In genomic region chr15:56199038-56199437, GRCh38 we compare ENCODE assay signal across 19 cellular contexts. TPM values are rescaled to one million over a fixed set of nuclear protein-coding genes. Genes with fewer than 3 reads are reported as not detected.
A peak's percentile ranks its signal among the peaks of the same experiment; 100 is the strongest.
DNase-seq lines count a peak whose midpoint lies in the region; ATAC-seq, FAIRE-seq and TF ChIP-seq lines count a peak whose summit lies in the region.
"Had no signal": no experiment of that assay in that cellular context is flagged by ENCODE, and none has a peak within 500 bp of the region (broad histone marks: within the 10 kb centered on the region; RNA-seq: fewer than 3 reads in every experiment).

No MANE protein-coding gene starts in this region.

- H3K4me1 ChIP-seq in GM12878 (ENCODE audit: control insufficient read depth, insufficient read depth, low read length) (peaks cover 5% of the 10 kb centered on the region; the same call in 1 of the 2 replicates), heart left ventricle (peaks cover 0 to 27% (median 0%) of the 10 kb centered on the region in 12 donors)

- in situ Hi-C loops in GM12878 (cut with MboI), result no loop called here

- BruUV-seq in GM12878 (replicated peaks; lab: Mats Ljungman, UMichigan), result no TSS peak

- POLR2A ChIA-PET in GM12878 (lab: Charles Lee), result no interaction called here

- H3K4me2 ChIP-seq in GM12878 (ENCODE audit: control insufficient read depth, insufficient read depth), result peak overlapping the region; percentile 12; the same call in 1 of the 2 replicates

- TF ChIP-seq POLR2A in GM12878 (IDR thresholded peaks at IDR 0.05; ENCODE audit: low read depth, low read length) (no peak), heart left ventricle (IDR thresholded peaks at IDR 0.05) (no peak)

- H3K9me3 ChIP-seq in GM12878 (replicated peaks; ENCODE audit: control insufficient read depth, insufficient read depth, low read length) (no peaks in the 10 kb centered on the region; the same call in 2 of the 3 replicates), heart left ventricle (no peaks in the 10 kb centered on the region)
- H3K9me3 ChIP-seq: esophagus squamous epithelium, ovary had no signal

- DNase-seq in GM12878 (ENCODE audit: low read depth, low spot score), result no peak
- DNase-seq in superior temporal gyrus (ENCODE audit: extremely low spot score), result no peak
- no peak for DNase-seq in heart left ventricle
- DNase-seq: activated CD4-positive, alpha-beta T cell treated with anti-CD3 and anti-CD28 coated beads, Interleukin-2, amount 50 U/mL, for 1 hour; activated T-cell treated with anti-CD3 and anti-CD28 coated beads, Interleukin-2, amount 50 U/mL, for 4 hours; esophagus squamous epithelium; glutamatergic neuron; immature natural killer cell; MM.1S; naive B cell; NCI-H187 treated with DMSO at 0.1 percent for 48 hours; NCI-H446 treated with DMSO at 0.1 percent for 48 hours; ovary; stimulated activated CD4-positive, alpha-beta T cell treated with anti-CD3 and anti-CD28 coated beads, Interleukin-2, amount 100 ng/mL, for 24 hours had no signal

- H2AFZ ChIP-seq in GM12878 (ENCODE audit: control insufficient read depth, low read depth, low read length), result no peak overlapping the region

- H3K4me3 ChIP-seq in GM12878 (no peak overlapping the region), heart left ventricle (no peak overlapping the region)
- H3K4me3 ChIP-seq: esophagus squamous epithelium, ovary had no signal

- TF ChIP-seq CTCF in GM12878 (IDR thresholded peaks at IDR 0.05 in 2 of 3, conservative IDR thresholded peaks at IDR 0.05 in 1 of 3; ENCODE audit: control insufficient read depth in 2 of 3, extremely low read depth in 1 of 3, insufficient read depth in 1 of 3, low read depth in 3 of 3, low read length in 3 of 3) (no peak), heart left ventricle (IDR thresholded peaks at IDR 0.05) (no peak)

- peaks cover 62% of the 10 kb centered on the region for H3K79me2 ChIP-seq in GM12878 (ENCODE audit: control insufficient read depth, insufficient read depth, low read length)

- H3K9ac ChIP-seq in GM12878 (ENCODE audit: control insufficient read depth, insufficient read depth, low read length), result no peak overlapping the region

- ATAC-seq in GM18517 (IDR thresholded peaks at IDR 0.05; ENCODE audit: unreplicated experiment) (peak; percentile 53), GM19395 (IDR thresholded peaks at IDR 0.05; ENCODE audit: unreplicated experiment) (peak; percentile 81), HG02870 (IDR thresholded peaks at IDR 0.05; ENCODE audit: unreplicated experiment) (peak; percentile 88), GM12878 (peak; percentile 84), GM18502 (IDR thresholded peaks at IDR 0.05; ENCODE audit: poor library complexity, unreplicated experiment) (no peak), heart left ventricle (no peak)
- ATAC-seq: HepG2 had no signal

- H3K27me3 ChIP-seq in GM12878 (replicated peaks in 1 of 2; ENCODE audit: control insufficient read depth in 2 of 2, insufficient read depth in 2 of 2, low read length in 1 of 2) (no peaks in the 10 kb centered on the region), heart left ventricle (no peaks in the 10 kb centered on the region)
- H3K27me3 ChIP-seq: esophagus squamous epithelium, ovary had no signal

- H3K27ac ChIP-seq in GM12878 (ENCODE audit: control insufficient read depth, insufficient read depth) (peak overlapping the region; percentile 27; the same call in 1 of the 2 replicates), heart left ventricle (no peak overlapping the region)
- H3K27ac ChIP-seq: esophagus squamous epithelium, ovary had no signal

- no peaks in the 10 kb centered on the region for H4K20me1 ChIP-seq in GM12878 (ENCODE audit: control insufficient read depth, insufficient read depth)

- SMC1A ChIA-PET in GM12878 (lab: Charles Lee; ENCODE audit: uncharacterized antibody, unreplicated experiment), result no interaction called here

- intact Hi-C loops in GM12878 (cut with micrococcal nuclease; ENCODE audit: unreplicated experiment) (no loop called here), heart left ventricle (cut with DNase I) (no loop called here)

- no peak for TF ChIP-seq EP300 in GM12878 (IDR thresholded peaks at IDR 0.05; ENCODE audit: borderline replicate concordance in 1 of 2, control insufficient read depth in 1 of 2, low read depth in 2 of 2, low read length in 2 of 2)

- H3K36me3 ChIP-seq in GM12878 (ENCODE audit: control insufficient read depth in 2 of 2, insufficient read depth in 2 of 2, low read length in 1 of 2), result peaks cover 0 to 3% of the 10 kb centered on the region in 2 experiments; a peak in 2 of 4 replicates
- H3K36me3 ChIP-seq in heart left ventricle, result no peaks in the 10 kb centered on the region
- H3K36me3 ChIP-seq: ovary had no signal

- no peak for FAIRE-seq in GM12878 (lab: Jason Lieb, UNC)
- FAIRE-seq: HepG2 had no signal

- TF ChIP-seq RAD21 in GM12878 (IDR thresholded peaks at IDR 0.05; ENCODE audit: insufficient read depth, low read depth, low read length), result no peak

- 8% methylated on average over 2 of the region's 2 CpGs for WGBS in GM12878 (ENCODE audit: insufficient coverage, insufficient replicate concordance, low lambda C conversion rate, missing lambda C conversion rate)
- WGBS in heart left ventricle, 4 donors, result 84 to 90% (median 87%) methylated on average over 2 of the region's 2 CpGs

- CTCF ChIA-PET in GM12878 (lab: Yijun Ruan, JAX), result interaction anchor here (0.6 to 2.0 kb wide), 3 partner anchors 13 to 996 kb away, joined by 3 to 8 read pairs (median 5); no protein-coding TSS in a partner anchor

- RAD21 ChIA-PET in GM12878 (lab: Charles Lee; ENCODE audit: unreplicated experiment), result interaction anchor here (1.0 kb wide), 1 partner anchor 10 kb away, joined by 3 read pairs; no protein-coding TSS in a partner anchor

TF ChIP-seq in GM12878, 131 proteins besides CTCF, POLR2A, EP300 and RAD21 (continues in another document):
- TF ChIP-seq CREM (IDR thresholded peaks at IDR 0.05; ENCODE audit: low read depth), result 0 out of 2 replicates have a peak, but pooled peaks have one; percentile 30
- no peak for TF ChIP-seq RFX5 (IDR thresholded peaks at IDR 0.05; ENCODE audit: low read depth, low read length)
- TF ChIP-seq ZSCAN29 (IDR thresholded peaks at IDR 0.05), result no peak
- no peak for TF ChIP-seq ZZZ3 (IDR thresholded peaks at IDR 0.05; ENCODE audit: control insufficient read depth, insufficient read length, low read depth)
- no peak for TF ChIP-seq ZNF622 (IDR thresholded peaks at IDR 0.05)
- TF ChIP-seq MTA2 (IDR thresholded peaks at IDR 0.05; ENCODE audit: low read depth), result peak; percentile 55
- TF ChIP-seq FOXM1 (IDR thresholded peaks at IDR 0.05; ENCODE audit: low read depth, low read length), result peak; percentile 22; the same call in 1 of the 2 replicates
- no peak for TF ChIP-seq MTA3 (IDR thresholded peaks at IDR 0.05; ENCODE audit: borderline replicate concordance, low read length)
- no peak for TF ChIP-seq STAT3 (IDR thresholded peaks at IDR 0.05; ENCODE audit: low read depth, low read length)
- no peak for TF ChIP-seq CBX3 (IDR thresholded peaks at IDR 0.05; ENCODE audit: borderline replicate concordance, low read depth)
- no peak for TF ChIP-seq BCL3 (IDR thresholded peaks at IDR 0.05; ENCODE audit: borderline replicate concordance, insufficient read depth, low read depth, low read length, poor library complexity, severe bottlenecking)
- TF ChIP-seq POLR2AphosphoS5 (IDR thresholded peaks at IDR 0.05; ENCODE audit: low read length), result no peak
- TF ChIP-seq RAD51 (IDR thresholded peaks at IDR 0.05), result no peak
- no peak for TF ChIP-seq HDGF (IDR thresholded peaks at IDR 0.05)
- TF ChIP-seq PML (IDR thresholded peaks at IDR 0.05; ENCODE audit: low read length), result no peak
- no peak; the same call in 1 of the 2 replicates for TF ChIP-seq RUNX3 (IDR thresholded peaks at IDR 0.05; ENCODE audit: low read length)
- no peak for TF ChIP-seq CHD2 (IDR thresholded peaks at IDR 0.05; ENCODE audit: borderline replicate concordance, low read depth, low read length)

RNA-seq across cellular contexts. Expression of gene RFX7, which starts 44.6 kb away (rescaled TPM):
- total RNA-seq in GM12878 (2013; cell fraction: nucleolus; rRNA removed), result 33.7 and 34.2 TPM in 2 replicates
- total RNA-seq in GM12878 (2014; rRNA removed), result 11.3 and 12.0 TPM in 2 replicates
- 10.6 and 11.2 TPM in 2 replicates for total RNA-seq in GM12878 (2014; rRNA removed; fragmentation: Illumina TruSeq; extraction: Trizol)
- 26.5 and 31.4 TPM in 2 replicates for total RNA-seq in GM12878 (2021)
- polyA plus RNA-seq in GM12878 (2011; ENCODE audit: low read depth), result 6.1 TPM
- 11.0 and 13.0 TPM in 2 replicates for polyA plus RNA-seq in GM12878 (2011; rRNA removed)
- polyA plus RNA-seq in GM12878 (2011; cell fraction: cytosol; rRNA removed), result 10.1 and 13.2 TPM in 2 replicates
- 15.2 and 15.7 TPM in 2 replicates for polyA plus RNA-seq in GM12878 (2011; cell fraction: nucleus; rRNA removed)
- 6.4 and 8.5 TPM in 2 replicates for polyA plus RNA-seq in GM12878 (2012)
- polyA plus RNA-seq in GM12878 (2014; fragmentation: Illumina TruSeq; extraction: Trizol), result 24.6 and 27.0 TPM in 2 replicates
- 1 to 10 TPM; 3.2 to 4.0 TPM for polyA plus RNA-seq in GM12878 (2014; fragmentation: Nextera tagmentation; extraction: Ambion mirVana)
- 10.1 and 11.8 TPM in 2 replicates for polyA plus RNA-seq in GM12878 (2014; rRNA removed)
- polyA plus RNA-seq in GM12878 (2016; fragmentation: Nextera tagmentation; extraction: Ambion mirVana), result 1 to 10 TPM; 7.6 to 8.5 TPM
- 37.4 and 45.0 TPM in 2 replicates for polyA minus RNA-seq in GM12878 (2011; rRNA and poly(A)+ RNA removed)
- polyA minus RNA-seq in GM12878 (2011; cell fraction: cytosol; rRNA and poly(A)+ RNA removed), result 13.4 and 17.7 TPM in 2 replicates
- 8.0 and 11.8 TPM in 2 replicates for polyA minus RNA-seq in GM12878 (2011; cell fraction: nucleus; rRNA and poly(A)+ RNA removed)
- 10 to 100 TPM in 4 of 9 donors, 1 to 10 TPM in 5; 6.0 to 15.2 (median 8.2) TPM for total RNA-seq in heart left ventricle
- polyA plus RNA-seq in heart left ventricle, result 1 to 10 TPM in 1 of 2 donors, under 1 TPM in 1; 0.91 to 2.1 TPM

Comparison
In these comparisons a context has a peak if more than half of its experiments do, and no peak if none do; other contexts are left out.
1. ATAC-seq: peak in GM18517 (single experiment), GM19395 (single experiment), HG02870 (single experiment) and GM12878 (single experiment); none in GM18502 (single experiment) and heart left ventricle (0 of 4).